ENCODE assay signal across 2 cellular contexts in the genomic region with DNA sequence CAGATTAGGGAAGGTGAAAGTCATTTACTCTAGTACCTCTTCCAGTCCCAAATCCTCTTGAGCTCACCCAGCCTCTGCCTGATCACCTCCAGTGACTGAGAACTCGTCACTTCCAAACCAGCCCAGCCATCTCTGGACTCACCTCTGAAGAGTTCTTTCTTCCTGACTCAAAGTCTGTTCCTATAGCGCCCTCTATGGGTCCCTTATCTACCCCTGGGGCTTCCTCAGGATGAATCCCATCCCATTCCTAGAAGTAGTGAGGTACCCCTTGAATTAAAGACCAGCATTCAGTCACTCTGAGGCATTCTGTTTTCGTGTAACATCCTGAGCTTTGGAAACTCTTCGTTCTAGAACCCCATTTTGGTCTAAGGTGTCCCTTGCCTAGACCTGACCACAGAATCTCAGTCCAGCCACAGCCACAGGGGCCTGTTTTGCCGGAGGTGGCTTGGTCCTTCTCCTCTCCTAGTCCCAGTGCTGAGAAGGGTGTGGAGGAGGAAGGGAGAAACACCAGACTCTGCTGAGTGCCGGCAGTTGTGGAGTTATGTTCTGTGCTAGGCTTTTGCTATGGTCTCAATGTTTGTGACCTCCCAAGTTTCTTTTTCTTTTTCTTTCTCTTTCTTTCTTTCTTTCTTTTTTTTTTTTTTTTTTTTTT.
TF ChIP-seq lines count a peak whose summit lies in the region.

No MANE protein-coding gene starts in this region.

TF ChIP-seq in HCT116, 20 proteins besides CTCF, POLR2A, EP300 and RAD21:
- TF ChIP-seq ELF1 (IDR thresholded peaks at IDR 0.05; ENCODE audit: borderline replicate concordance, low read depth) (no peak), TCF7L2 (IDR thresholded peaks at IDR 0.05; ENCODE audit: borderline replicate concordance, extremely low read depth, insufficient read depth, insufficient read length) (no peak), EZH2 (IDR thresholded peaks at IDR 0.05) (no peak), JUND (IDR thresholded peaks at IDR 0.05) (no peak), EZH2phosphoT487 (IDR thresholded peaks at IDR 0.05; ENCODE audit: borderline replicate concordance) (no peak), SRF (IDR thresholded peaks at IDR 0.05; ENCODE audit: low read depth) (no peak), YY1 (IDR thresholded peaks at IDR 0.05; ENCODE audit: extremely low read depth, insufficient replicate concordance, low read depth, low read length) (no peak), SP1 (IDR thresholded peaks at IDR 0.05; ENCODE audit: low read depth) (no peak), CBX3 (IDR thresholded peaks at IDR 0.05; ENCODE audit: low read depth) (no peak), EGR1 (IDR thresholded peaks at IDR 0.05; ENCODE audit: low read depth) (no peak), ZFX (IDR thresholded peaks at IDR 0.05) (no peak), ZNF274 (IDR thresholded peaks at IDR 0.05; ENCODE audit: low read depth, low read length) (no peak), FOSL1 (IDR thresholded peaks at IDR 0.05; ENCODE audit: low read depth) (no peak), CEBPB (IDR thresholded peaks at IDR 0.05; ENCODE audit: low read depth) (no peak), SIN3A (IDR thresholded peaks at IDR 0.05; ENCODE audit: low read depth) (no peak), POLR2AphosphoS5 (IDR thresholded peaks at IDR 0.05; ENCODE audit: low read depth, low read length) (no peak)
- TF ChIP-seq, protein P1, sequence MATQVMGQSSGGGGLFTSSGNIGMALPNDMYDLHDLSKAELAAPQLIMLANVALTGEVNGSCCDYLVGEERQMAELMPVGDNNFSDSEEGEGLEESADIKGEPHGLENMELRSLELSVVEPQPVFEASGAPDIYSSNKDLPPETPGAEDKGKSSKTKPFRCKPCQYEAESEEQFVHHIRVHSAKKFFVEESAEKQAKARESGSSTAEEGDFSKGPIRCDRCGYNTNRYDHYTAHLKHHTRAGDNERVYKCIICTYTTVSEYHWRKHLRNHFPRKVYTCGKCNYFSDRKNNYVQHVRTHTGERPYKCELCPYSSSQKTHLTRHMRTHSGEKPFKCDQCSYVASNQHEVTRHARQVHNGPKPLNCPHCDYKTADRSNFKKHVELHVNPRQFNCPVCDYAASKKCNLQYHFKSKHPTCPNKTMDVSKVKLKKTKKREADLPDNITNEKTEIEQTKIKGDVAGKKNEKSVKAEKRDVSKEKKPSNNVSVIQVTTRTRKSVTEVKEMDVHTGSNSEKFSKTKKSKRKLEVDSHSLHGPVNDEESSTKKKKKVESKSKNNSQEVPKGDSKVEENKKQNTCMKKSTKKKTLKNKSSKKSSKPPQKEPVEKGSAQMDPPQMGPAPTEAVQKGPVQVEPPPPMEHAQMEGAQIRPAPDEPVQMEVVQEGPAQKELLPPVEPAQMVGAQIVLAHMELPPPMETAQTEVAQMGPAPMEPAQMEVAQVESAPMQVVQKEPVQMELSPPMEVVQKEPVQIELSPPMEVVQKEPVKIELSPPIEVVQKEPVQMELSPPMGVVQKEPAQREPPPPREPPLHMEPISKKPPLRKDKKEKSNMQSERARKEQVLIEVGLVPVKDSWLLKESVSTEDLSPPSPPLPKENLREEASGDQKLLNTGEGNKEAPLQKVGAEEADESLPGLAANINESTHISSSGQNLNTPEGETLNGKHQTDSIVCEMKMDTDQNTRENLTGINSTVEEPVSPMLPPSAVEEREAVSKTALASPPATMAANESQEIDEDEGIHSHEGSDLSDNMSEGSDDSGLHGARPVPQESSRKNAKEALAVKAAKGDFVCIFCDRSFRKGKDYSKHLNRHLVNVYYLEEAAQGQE (IDR thresholded peaks at IDR 0.05; ENCODE audit: low read depth) = no peak
- TF ChIP-seq, protein P2, sequence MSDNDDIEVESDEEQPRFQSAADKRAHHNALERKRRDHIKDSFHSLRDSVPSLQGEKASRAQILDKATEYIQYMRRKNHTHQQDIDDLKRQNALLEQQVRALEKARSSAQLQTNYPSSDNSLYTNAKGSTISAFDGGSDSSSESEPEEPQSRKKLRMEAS (IDR thresholded peaks at IDR 0.05) = no peak
- TF ChIP-seq, protein P3, sequence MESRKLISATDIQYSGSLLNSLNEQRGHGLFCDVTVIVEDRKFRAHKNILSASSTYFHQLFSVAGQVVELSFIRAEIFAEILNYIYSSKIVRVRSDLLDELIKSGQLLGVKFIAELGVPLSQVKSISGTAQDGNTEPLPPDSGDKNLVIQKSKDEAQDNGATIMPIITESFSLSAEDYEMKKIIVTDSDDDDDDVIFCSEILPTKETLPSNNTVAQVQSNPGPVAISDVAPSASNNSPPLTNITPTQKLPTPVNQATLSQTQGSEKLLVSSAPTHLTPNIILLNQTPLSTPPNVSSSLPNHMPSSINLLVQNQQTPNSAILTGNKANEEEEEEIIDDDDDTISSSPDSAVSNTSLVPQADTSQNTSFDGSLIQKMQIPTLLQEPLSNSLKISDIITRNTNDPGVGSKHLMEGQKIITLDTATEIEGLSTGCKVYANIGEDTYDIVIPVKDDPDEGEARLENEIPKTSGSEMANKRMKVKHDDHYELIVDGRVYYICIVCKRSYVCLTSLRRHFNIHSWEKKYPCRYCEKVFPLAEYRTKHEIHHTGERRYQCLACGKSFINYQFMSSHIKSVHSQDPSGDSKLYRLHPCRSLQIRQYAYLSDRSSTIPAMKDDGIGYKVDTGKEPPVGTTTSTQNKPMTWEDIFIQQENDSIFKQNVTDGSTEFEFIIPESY (IDR thresholded peaks at IDR 0.05; ENCODE audit: extremely low read depth, insufficient replicate concordance, low read length) = no peak
- TF ChIP-seq, protein P4, sequence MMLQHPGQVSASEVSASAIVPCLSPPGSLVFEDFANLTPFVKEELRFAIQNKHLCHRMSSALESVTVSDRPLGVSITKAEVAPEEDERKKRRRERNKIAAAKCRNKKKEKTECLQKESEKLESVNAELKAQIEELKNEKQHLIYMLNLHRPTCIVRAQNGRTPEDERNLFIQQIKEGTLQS (IDR thresholded peaks at IDR 0.05) = no peak
TF ChIP-seq in HCT116: peak in this region for 0.

TF ChIP-seq in endothelial cell of umbilical vein, 7 proteins besides CTCF, POLR2A, EP300 and RAD21:
- TF ChIP-seq, protein P2 (IDR thresholded peaks at IDR 0.05; ENCODE audit: insufficient read depth, insufficient read length) = no peak
- TF ChIP-seq POLR2AphosphoS5 (IDR thresholded peaks at IDR 0.05; ENCODE audit: insufficient read depth, low read depth, low read length) (no peak), EZH2 (IDR thresholded peaks at IDR 0.05; ENCODE audit: borderline replicate concordance, low read depth, low read length, severe bottlenecking) (no peak), GATA2 (IDR thresholded peaks at IDR 0.05; ENCODE audit: insufficient read depth, insufficient read length, low read depth, low read length) (no peak), FOS (IDR thresholded peaks at IDR 0.05; ENCODE audit: borderline replicate concordance, insufficient read depth, low read length) (no peak), JUN (IDR thresholded peaks at IDR 0.05; ENCODE audit: borderline replicate concordance, insufficient read depth, insufficient read length, low read depth) (no peak), MYC (IDR thresholded peaks at IDR 0.05; ENCODE audit: low read depth, low read length) (no peak)
